ENCODE assay signal across 9 cellular contexts in the genomic region with DNA sequence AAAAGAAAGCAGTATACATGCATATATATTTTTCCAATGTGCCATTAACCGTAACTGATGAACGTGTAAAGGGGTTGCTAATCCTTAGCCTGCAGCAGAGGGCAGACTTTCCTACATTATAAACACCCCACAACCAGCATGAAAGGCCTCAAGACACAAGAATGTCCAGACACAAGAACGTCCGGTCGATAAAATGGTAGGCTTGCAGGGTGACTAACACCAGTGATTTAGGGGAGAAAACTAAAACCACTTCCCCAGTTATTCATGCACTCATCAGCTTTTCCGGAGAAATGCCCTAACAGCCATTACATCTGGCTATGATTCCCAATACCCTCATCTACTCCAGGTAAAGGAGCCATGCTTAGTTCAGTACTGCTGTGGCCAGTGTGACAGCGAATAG. TPM values are rescaled to one million over a fixed set of nuclear protein-coding genes. Genes with fewer than 3 reads are reported as not detected.
DNase-seq lines count a peak whose midpoint lies in the region; ATAC-seq and TF ChIP-seq lines count a peak whose summit lies in the region.
"Had no signal": no experiment of that assay in that cellular context is flagged by ENCODE, and none has a peak within 500 bp of the region (broad histone marks: within the 10 kb centered on the region; RNA-seq: fewer than 3 reads in every experiment).

No MANE protein-coding gene starts in this region.

- TF ChIP-seq CTCF in BE2C (IDR thresholded peaks at IDR 0.05; ENCODE audit: low read depth, low read length), result peak; percentile 35
- TF ChIP-seq CTCF in upper lobe of left lung (IDR thresholded peaks at IDR 0.05), result peak in 4 of 6 experiments; percentile 25 to 58 (median 52)

- no peaks in the 10 kb centered on the region for H3K36me3 ChIP-seq in BE2C
- no peaks in the 10 kb centered on the region for H3K36me3 ChIP-seq in adipocyte (ENCODE audit: control insufficient read depth, insufficient read depth, low read length, severe bottlenecking)
- H3K36me3 ChIP-seq in upper lobe of left lung, result no peaks in the 10 kb centered on the region

- TF ChIP-seq POLR2A in upper lobe of left lung (IDR thresholded peaks at IDR 0.05), result no peak

- H3K9ac ChIP-seq in adipocyte (ENCODE audit: low read length), result no peak overlapping the region

- H3K4me3 ChIP-seq in BE2C (ENCODE audit: low read depth, low read length) (no peak overlapping the region), adipocyte (ENCODE audit: low read length) (no peak overlapping the region), upper lobe of left lung (no peak overlapping the region)

- H3K27me3 ChIP-seq in BE2C, result no peaks in the 10 kb centered on the region
- H3K27me3 ChIP-seq in adipocyte (replicated peaks; ENCODE audit: control insufficient read depth, insufficient read depth, low read length), result no peaks in the 10 kb centered on the region
- no peaks in the 10 kb centered on the region for H3K27me3 ChIP-seq in upper lobe of left lung

- peak in 1 of 2 donors; percentile 85 for ATAC-seq in upper lobe of left lung (ENCODE audit: low FRiP score in 2 of 2)

- H3K27ac ChIP-seq in upper lobe of left lung, result no peak overlapping the region

- DNase-seq in BE2C, result no peak
- peak; percentile 33 for DNase-seq in LoVo (ENCODE audit: low spot score)
- peak; percentile 92 for DNase-seq in adipocyte (ENCODE audit: low read depth)
- DNase-seq in iris pigment epithelial cell (ENCODE audit: low read depth), result peak; percentile 95
- DNase-seq in upper lobe of left lung, result no peak
- DNase-seq in activated naive CD4-positive, alpha-beta T cell treated with Interleukin-2 at 50 U/mL for 16 hours, result no peak
- DNase-seq in activated gamma-delta T cell treated with Interleukin-2 at 50 U/mL for 16 hours, result no peak
- DNase-seq in GOT3 (lab: John Stamatoyannopoulos, UW), result no peak

- 39 to 50% methylated on average over 7 of the region's 7 CpGs for whole genome bisulfite sequencing in upper lobe of left lung, 2 donors

- H3K9me3 ChIP-seq in BE2C, result no peaks in the 10 kb centered on the region
- H3K9me3 ChIP-seq in adipocyte (ENCODE audit: control insufficient read depth, low read length), result no peaks in the 10 kb centered on the region
- H3K9me3 ChIP-seq in upper lobe of left lung, result no peaks in the 10 kb centered on the region

- H3K4me1 ChIP-seq in BE2C (no peaks in the 10 kb centered on the region), adipocyte (ENCODE audit: control insufficient read depth, insufficient read depth, low read length) (peaks cover 3% of the 10 kb centered on the region), upper lobe of left lung (no peaks in the 10 kb centered on the region)

- no peak for TF ChIP-seq EP300 in upper lobe of left lung (IDR thresholded peaks at IDR 0.05)

RNA-seq across cellular contexts. Expression of a gene that starts 57.4 kb away (rescaled TPM):
- polyA plus RNA-seq in BE2C (2012; ENCODE audit: insufficient read depth, insufficient read length, low read depth), result not detected
- not detected for total RNA-seq in upper lobe of left lung
- polyA plus RNA-seq: adipose tissue had no signal

Comparison
In these comparisons a context has a peak if more than half of its experiments do, and no peak if none do; other contexts are left out.
1. DNase-seq: peak in LoVo (single experiment), adipocyte (single experiment) and iris pigment epithelial cell (single experiment); none in BE2C (single experiment), upper lobe of left lung (0 of 2), activated naive CD4-positive, alpha-beta T cell treated with Interleukin-2 at 50 U/mL for 16 hours (single experiment), activated gamma-delta T cell treated with Interleukin-2 at 50 U/mL for 16 hours (single experiment) and GOT3 (single experiment).